In the genomic region with DNA sequence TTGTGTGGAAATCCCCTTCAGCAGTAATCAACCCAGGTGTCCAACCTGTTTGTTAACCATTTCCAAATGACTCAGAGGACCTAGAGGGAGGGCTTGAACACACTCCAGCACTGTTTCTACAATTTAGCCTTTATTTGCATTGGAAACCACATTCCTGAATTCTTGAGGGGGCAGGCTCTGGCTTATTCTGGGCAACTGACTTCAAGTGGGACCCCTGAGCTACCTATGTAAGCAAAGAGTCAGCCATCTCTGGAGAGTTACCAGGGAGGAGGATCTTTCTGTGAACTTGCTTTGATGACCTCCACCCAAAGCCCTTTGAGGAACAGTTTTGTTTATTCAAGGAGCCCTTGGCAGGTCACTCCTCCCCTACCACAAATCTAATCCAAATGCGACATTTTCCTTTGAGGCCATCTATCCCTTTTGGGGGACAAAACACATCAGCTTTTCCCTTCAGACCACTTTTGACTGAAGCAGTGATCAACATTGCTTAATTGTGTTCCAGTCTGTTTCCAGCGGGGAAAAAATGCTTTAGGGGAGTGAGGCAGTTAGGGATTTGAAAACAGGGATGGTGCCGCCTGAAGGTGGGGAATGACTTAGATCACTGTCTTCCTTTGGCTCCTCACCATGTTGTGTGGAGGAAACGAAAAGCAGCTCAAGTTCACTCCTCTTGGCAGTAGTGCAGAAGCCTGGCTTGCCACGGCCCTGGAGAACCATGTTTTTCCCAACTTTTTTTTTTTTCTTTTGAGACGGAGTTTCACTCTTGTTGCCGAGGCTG, we compare ENCODE assay signal across 1 cellular context.
TF ChIP-seq lines count a peak whose summit lies in the region.

No MANE protein-coding gene starts in this region.

TF ChIP-seq in IMR-90, 13 proteins besides CTCF, POLR2A, EP300 and RAD21:
- peak; percentile 49; the same call in 1 of the 2 replicates for TF ChIP-seq FOS (IDR thresholded peaks at IDR 0.05; ENCODE audit: low read depth, low read length)
- no peak for TF ChIP-seq MXI1 (IDR thresholded peaks at IDR 0.05; ENCODE audit: borderline replicate concordance, low read depth, low read length)
- TF ChIP-seq CEBPB (IDR thresholded peaks at IDR 0.05; ENCODE audit: low read depth, low read length) = peak; percentile 50; the same call in 1 of the 2 replicates
